In genomic region chr12:1540690-1541089, GRCh38 we compare ENCODE assay signal across 26 cellular contexts. TPM values are rescaled to one million over a fixed set of nuclear protein-coding genes. Genes with fewer than 3 reads are reported as not detected.
DNase-seq lines count a peak whose midpoint lies in the region; ATAC-seq, FAIRE-seq and TF ChIP-seq lines count a peak whose summit lies in the region.
"Had no signal": no experiment of that assay in that cellular context is flagged by ENCODE, and none has a peak within 500 bp of the region (broad histone marks: within the 10 kb centered on the region; RNA-seq: fewer than 3 reads in every experiment).

No MANE protein-coding gene starts in this region.

- no peak for TF ChIP-seq EP300 in A549 (IDR thresholded peaks at IDR 0.05)

- no peak for FAIRE-seq in A549 (lab: Jason Lieb, UNC)
- FAIRE-seq: A204.1, GM18507 had no signal

- 43% methylated on average over 6 of the region's 6 CpGs for WGBS in A549 (ENCODE audit: missing lambda C conversion rate)

- no peaks in the 10 kb centered on the region for H3K9me3 ChIP-seq in A549
- no peaks in the 10 kb centered on the region for H3K9me3 ChIP-seq in RWPE2 (ENCODE audit: severe bottlenecking)
- H3K9me3 ChIP-seq: Caco-2, colonic mucosa, stomach, upper lobe of left lung had no signal

- ATAC-seq in A549, result peak in 1 of 2 experiments; percentile 19; a peak in 1 of 6 replicates
- peak; percentile 95 for ATAC-seq in RWPE2 (ENCODE audit: low read depth)
- ATAC-seq in foreskin keratinocyte, result peak; percentile 92
- no peak for ATAC-seq in GM19463 (IDR thresholded peaks at IDR 0.05; ENCODE audit: unreplicated experiment)
- ATAC-seq: activated naive CD8-positive, alpha-beta T cell treated with anti-CD3 and anti-CD28 coated beads, Interleukin-2, amount 50 U/mL, for 24 hours; activated T-helper 17 cell treated with anti-CD3 and anti-CD28 coated beads, Interleukin-2, amount 50 U/mL, for 72 hours had no signal

- H3K4me1 ChIP-seq in A549 (peaks cover 9% of the 10 kb centered on the region; the same call in 2 of the 3 replicates), RWPE2 (ENCODE audit: insufficient read depth, poor library complexity, severe bottlenecking) (peaks cover 17% of the 10 kb centered on the region), foreskin keratinocyte (peaks cover 8% of the 10 kb centered on the region)
- H3K4me1 ChIP-seq: Caco-2, colonic mucosa, upper lobe of left lung had no signal

- CTCF ChIA-PET in A549 (lab: Yijun Ruan, JAX), result interaction anchor here (0.5 to 3.3 kb wide), 5 partner anchors 22 to 425 kb away, joined by 3 to 18 read pairs (median 3); no protein-coding TSS in a partner anchor

- no peak for TF ChIP-seq POLR2A in A549 (IDR thresholded peaks at IDR 0.05; ENCODE audit: low read length)

- peak overlapping the region; percentile 36 for H3K4me2 ChIP-seq in A549

- DNase-seq in A549 (ENCODE audit: low read depth in 1 of 2, low spot score in 1 of 2) (no peak), HT1080 (ENCODE audit: low read depth) (peak; percentile 73), RWPE2 (ENCODE audit: low spot score) (no peak), foreskin keratinocyte (peak; percentile 60 to 81), NCI-H2081 treated with DMSO at 0.1 percent for 48 hours (lab: John Stamatoyannopoulos, UW) (no peak), SHP77 (lab: John Stamatoyannopoulos, UW) (no peak)
- DNase-seq in NK-92 treated with Interleukin-12 subunit alpha and Interleukin-12 subunit beta, amount 100 ng/mL, for 24 hours (lab: John Stamatoyannopoulos, UW), result no peak
- DNase-seq: activated CD4-positive, alpha-beta T cell treated with anti-CD3 and anti-CD28 coated beads for 4 hours; activated naive CD8-positive, alpha-beta T cell treated with anti-CD3 and anti-CD28 coated beads, Interleukin-2, amount 50 U/mL, for 24 hours; brain microvascular endothelial cell; Caco-2; colonic mucosa; Karpas-422; NCI-H1092 treated with DMSO at 0.1 percent for 48 hours; NCI-H2081; NCI-H446 treated with DMSO at 0.1 percent for 48 hours; retina; SHP77 treated with DMSO at 0.1 percent for 48 hours; stimulated activated CD4-positive, alpha-beta T cell treated with anti-CD3 and anti-CD28 coated beads, Interleukin-4, amount 100 ng/mL, for 24 hours; stomach; upper lobe of left lung had no signal

- H3K27ac ChIP-seq in A549 (no peak overlapping the region), RWPE2 (ENCODE audit: poor library complexity, severe bottlenecking) (peak overlapping the region; percentile 4), foreskin keratinocyte (no peak overlapping the region)
- H3K27ac ChIP-seq: brain microvascular endothelial cell, colonic mucosa, stomach, upper lobe of left lung had no signal

- POLR2A ChIA-PET in A549 (lab: Yijun Ruan, JAX), result no interaction called here

- H3K27me3 ChIP-seq in RWPE2 (ENCODE audit: insufficient read depth, poor library complexity, severe bottlenecking), result no peaks in the 10 kb centered on the region
- H3K27me3 ChIP-seq in foreskin keratinocyte, result peaks cover 2% of the 10 kb centered on the region
- H3K27me3 ChIP-seq: brain microvascular endothelial cell, colonic mucosa, upper lobe of left lung had no signal

- H3K36me3 ChIP-seq in RWPE2 (ENCODE audit: low read depth), result no peaks in the 10 kb centered on the region
- H3K36me3 ChIP-seq: brain microvascular endothelial cell, colonic mucosa, stomach, upper lobe of left lung had no signal

- TF ChIP-seq CTCF in A549 (IDR thresholded peaks at IDR 0.05), result no peak
- TF ChIP-seq CTCF in RWPE2 (IDR thresholded peaks at IDR 0.05; ENCODE audit: poor library complexity, severe bottlenecking), result no peak
- no peak for TF ChIP-seq CTCF in foreskin keratinocyte (conservative IDR thresholded peaks at IDR 0.05)

- no peak overlapping the region for H3K4me3 ChIP-seq in A549
- H3K4me3 ChIP-seq in RWPE2 (ENCODE audit: severe bottlenecking), result no peak overlapping the region
- H3K4me3 ChIP-seq: colonic mucosa, lung, stomach, upper lobe of left lung had no signal

- TF ChIP-seq RAD21 in A549 (conservative IDR thresholded peaks at IDR 0.05 in 1 of 2, IDR thresholded peaks at IDR 0.05 in 1 of 2), result no peak

TF ChIP-seq in A549, 52 proteins besides CTCF, POLR2A, EP300 and RAD21:
- TF ChIP-seq POLR2AphosphoS2 (conservative IDR thresholded peaks at IDR 0.05; ENCODE audit: low read length) (no peak), FOSL2 (IDR thresholded peaks at IDR 0.05) (peak; percentile 66), FOSL2 (CRISPR knock-in tag; IDR thresholded peaks at IDR 0.05) (peak; percentile 55), PHF8 (IDR thresholded peaks at IDR 0.05; ENCODE audit: borderline replicate concordance, low read depth) (no peak), JUNB (IDR thresholded peaks at IDR 0.05) (peak; percentile 71)

RNA-seq across cellular contexts. Expression of gene FBXL14, which starts 53.7 kb away (rescaled TPM):
- polyA plus RNA-seq in A549 (2011; rRNA removed) (6.7 and 8.2 TPM in 2 replicates), A549 (2017; fragmentation: RNase III; extraction: RNeasy Plus Mini Kit Qiagen cat#74134 plus additional on column Dnase treatment) (6.5 to 8.1 TPM (median 7.1 TPM) in 3 replicates), foreskin keratinocyte (1.5 and 2.0 TPM in 2 replicates)
- polyA plus RNA-seq in A549 (2012; cell fraction: cytosol; rRNA removed), result 19.5 and 28.3 TPM in 2 replicates
- 12.6 and 21.7 TPM in 2 replicates for polyA plus RNA-seq in A549 (2012; cell fraction: nucleus; rRNA removed)
- 10.7 and 17.9 TPM in 2 replicates for polyA minus RNA-seq in A549 (2011; rRNA and poly(A)+ RNA removed)
- total RNA-seq in HT1080 (2014; rRNA removed; shearing (Covaris generic)), result 24.8 and 30.2 TPM in 2 replicates
- 13.8 and 14.1 TPM in 2 replicates for polyA plus RNA-seq in HT1080 (2015; cell fraction: cytosol; rRNA removed)
- 7.5 and 9.8 TPM in 2 replicates for polyA plus RNA-seq in HT1080 (2015; cell fraction: nucleus; rRNA removed)
- 5.3 and 5.9 TPM in 2 replicates for total RNA-seq in foreskin keratinocyte

Comparison
In these comparisons a context has a peak if more than half of its experiments do, and no peak if none do; other contexts are left out.
1. DNase-seq: peak in HT1080 (single experiment) and foreskin keratinocyte (2 of 2); none in A549 (0 of 2), RWPE2 (single experiment), NK-92 treated with Interleukin-12 subunit alpha and Interleukin-12 subunit beta, amount 100 ng/mL, for 24 hours (single experiment), NCI-H2081 treated with DMSO at 0.1 percent for 48 hours (single experiment) and SHP77 (0 of 2).